ENCODE assay signal across 20 cellular contexts in genomic region chr12:26117321-26117720, GRCh38. TPM values are rescaled to one million over a fixed set of nuclear protein-coding genes. Genes with fewer than 3 reads are reported as not detected.
DNase-seq lines count a peak whose midpoint lies in the region; TF ChIP-seq lines count a peak whose summit lies in the region.
"Had no signal": no experiment of that assay in that cellular context is flagged by ENCODE, and none has a peak within 500 bp of the region (broad histone marks: within the 10 kb centered on the region; RNA-seq: fewer than 3 reads in every experiment).

No MANE protein-coding gene starts in this region.

- TF ChIP-seq CTCF in DOHH2 (IDR thresholded peaks at IDR 0.05; ENCODE audit: low read depth, low read length, poor library complexity, severe bottlenecking), result no peak
- TF ChIP-seq CTCF in MM.1S (IDR thresholded peaks at IDR 0.05; ENCODE audit: low read length), result no peak
- no peak for TF ChIP-seq CTCF in dorsolateral prefrontal cortex (IDR thresholded peaks at IDR 0.05 in 54 of 56, conservative IDR thresholded peaks at IDR 0.05 in 2 of 56; ENCODE audit: low read depth in 1 of 56, partially characterized antibody in 56 of 56)
- no peak for TF ChIP-seq CTCF in SK-N-SH (IDR thresholded peaks at IDR 0.05)

- 98% methylated on average over 2 of the region's 2 CpGs for WGBS in SK-N-SH (ENCODE audit: low lambda C conversion rate)

- peak overlapping the region; percentile 86 for H3K9ac ChIP-seq in MM.1S (ENCODE audit: low read length)
- H3K9ac ChIP-seq in skeletal muscle tissue (ENCODE audit: low read depth in 1 of 3, low read length in 3 of 3), result no peak overlapping the region
- no peak overlapping the region for H3K9ac ChIP-seq in SK-N-SH

- H3K4me1 ChIP-seq in DOHH2 (ENCODE audit: control insufficient read depth, low read length), result peaks cover 35% of the 10 kb centered on the region
- H3K4me1 ChIP-seq in MM.1S (ENCODE audit: low read length), result peaks cover 59% of the 10 kb centered on the region
- H3K4me1 ChIP-seq in skeletal muscle tissue (ENCODE audit: control insufficient read depth in 3 of 3, insufficient read depth in 3 of 3, low read length in 3 of 3), result peaks cover 50 to 55% (median 53%) of the 10 kb centered on the region in 3 donors
- H3K4me1 ChIP-seq in SK-N-SH (ENCODE audit: control insufficient read depth in 1 of 2, insufficient read depth in 2 of 2, low read depth in 1 of 2, low read length in 1 of 2), result peaks cover 4 to 12% of the 10 kb centered on the region in 2 experiments; a peak in 3 of 4 replicates

- no peaks in the 10 kb centered on the region for H3K79me2 ChIP-seq in DOHH2 (ENCODE audit: control insufficient read depth, low read length)
- H3K79me2 ChIP-seq in MM.1S (ENCODE audit: low read length), result peaks cover 27% of the 10 kb centered on the region
- H3K79me2 ChIP-seq in SK-N-SH (ENCODE audit: insufficient read depth), result peaks cover 12% of the 10 kb centered on the region; the same call in 1 of the 2 replicates

- H3K27ac ChIP-seq in DOHH2 (ENCODE audit: low read depth, low read length), result no peak overlapping the region
- peak overlapping the region; percentile 90 for H3K27ac ChIP-seq in MM.1S (ENCODE audit: low read length)
- H3K27ac ChIP-seq in dorsolateral prefrontal cortex, result peak overlapping the region in 58 of 59 donors; percentile 50 to 100 (median 98)
- H3K27ac ChIP-seq in skeletal muscle tissue (ENCODE audit: low read depth, low read length), result peak overlapping the region; percentile 98
- H3K27ac ChIP-seq in SK-N-SH (ENCODE audit: low read depth in 2 of 2, low read length in 1 of 2), result no peak overlapping the region
- H3K27ac ChIP-seq: SJSA1 had no signal

- H3K9me2 ChIP-seq in DOHH2 (replicated peaks; ENCODE audit: control insufficient read depth, low read length), result no peaks in the 10 kb centered on the region
- no peaks in the 10 kb centered on the region for H3K9me2 ChIP-seq in MM.1S (replicated peaks; ENCODE audit: insufficient read depth, low read length)
- no peaks in the 10 kb centered on the region for H3K9me2 ChIP-seq in SK-N-SH

- TF ChIP-seq EP300 in SK-N-SH (IDR thresholded peaks at IDR 0.05; ENCODE audit: borderline replicate concordance in 1 of 2, low read depth in 1 of 2, low read length in 1 of 2), result no peak

- intact Hi-C loops in dorsolateral prefrontal cortex (cut with DNase I), result loop anchor here in 1 of 2 donors (10.0 kb wide), 1 partner anchor 163 kb away; the partner anchor contains the start of gene RASSF8

- CTCF ChIA-PET in SK-N-SH (lab: Yijun Ruan, JAX), result interaction anchor here (1.7 to 10.1 kb wide), 4 partner anchors 20 to 585 kb away, joined by 7 to 64 read pairs (median 40); no protein-coding TSS in a partner anchor

- H3K4me2 ChIP-seq in DOHH2 (ENCODE audit: low read length) (0 out of 2 replicates have a peak overlapping the region, but pooled peaks have one; percentile 16), MM.1S (ENCODE audit: low read depth, low read length) (peak overlapping the region; percentile 79), SK-N-SH (no peak overlapping the region)

- H3K36me3 ChIP-seq in DOHH2 (ENCODE audit: control insufficient read depth, low read length) (no peaks in the 10 kb centered on the region), MM.1S (replicated peaks; ENCODE audit: insufficient read depth, low read length) (no peaks in the 10 kb centered on the region), skeletal muscle tissue (ENCODE audit: control insufficient read depth in 3 of 3, insufficient read depth in 3 of 3, low read length in 3 of 3) (no peaks in the 10 kb centered on the region), SK-N-SH (replicated peaks in 1 of 2; ENCODE audit: control insufficient read depth in 1 of 2, insufficient read depth in 2 of 2, low read length in 1 of 2) (no peaks in the 10 kb centered on the region)
- H3K36me3 ChIP-seq: thoracic aorta had no signal

- no peaks in the 10 kb centered on the region for H3K9me3 ChIP-seq in DOHH2 (ENCODE audit: control insufficient read depth, insufficient read depth, low read length)
- H3K9me3 ChIP-seq in MM.1S (replicated peaks; ENCODE audit: insufficient read depth, low read length), result no peaks in the 10 kb centered on the region
- H3K9me3 ChIP-seq in skeletal muscle tissue (ENCODE audit: control insufficient read depth in 3 of 3, low read length in 3 of 3), result no peaks in the 10 kb centered on the region
- H3K9me3 ChIP-seq in SK-N-SH, result no peaks in the 10 kb centered on the region
- H3K9me3 ChIP-seq: SJSA1, thoracic aorta had no signal

- no peak overlapping the region for H3K4me3 ChIP-seq in DOHH2 (ENCODE audit: low read length)
- H3K4me3 ChIP-seq in MM.1S (ENCODE audit: low read length), result peak overlapping the region; percentile 41
- peak overlapping the region in 5 of 59 donors; percentile 3 to 81 (median 28) for H3K4me3 ChIP-seq in dorsolateral prefrontal cortex
- no peak overlapping the region for H3K4me3 ChIP-seq in skeletal muscle tissue (ENCODE audit: low read length in 3 of 3)
- no peak overlapping the region for H3K4me3 ChIP-seq in SK-N-SH (ENCODE audit: low read depth in 2 of 2, low read length in 1 of 2)
- H3K4me3 ChIP-seq: SJSA1, thoracic aorta had no signal

- POLR2A ChIA-PET in SK-N-SH (lab: Yijun Ruan, JAX), result no interaction called here

- TF ChIP-seq RAD21 in SK-N-SH (IDR thresholded peaks at IDR 0.05; ENCODE audit: low read length), result no peak

- H4K20me1 ChIP-seq in DOHH2 (ENCODE audit: control insufficient read depth, insufficient read depth, low read depth, low read length), result no peaks in the 10 kb centered on the region
- H4K20me1 ChIP-seq in MM.1S (ENCODE audit: insufficient read depth, low read length), result no peaks in the 10 kb centered on the region
- no peaks in the 10 kb centered on the region for H4K20me1 ChIP-seq in SK-N-SH (ENCODE audit: insufficient read depth)

- no peaks in the 10 kb centered on the region for H3F3A ChIP-seq in DOHH2 (ENCODE audit: control insufficient read depth, insufficient read depth)
- H3F3A ChIP-seq in MM.1S (ENCODE audit: insufficient read depth, low read length), result peaks cover 79% of the 10 kb centered on the region
- peaks cover 15% of the 10 kb centered on the region for H3F3A ChIP-seq in SK-N-SH (replicated peaks; ENCODE audit: insufficient read depth)

- DNase-seq in MM.1S, result peak; percentile 86
- DNase-seq in dorsolateral prefrontal cortex, result no peak
- DNase-seq in SK-N-SH, result no peak
- DNase-seq in hippocampal formation (lab: John Stamatoyannopoulos, UW), result no peak
- no peak for DNase-seq in HPDE6-E6E7 (ENCODE audit: extremely low spot score)
- no peak for DNase-seq in NCI-H128 (lab: John Stamatoyannopoulos, UW; ENCODE audit: unreplicated experiment)
- DNase-seq: activated CD4-positive, CD25-positive, alpha-beta regulatory T cell treated with anti-CD3 and anti-CD28 coated beads, Interleukin-2, amount 50 U/mL, for 72 hours; activated naive CD8-positive, alpha-beta T cell treated with anti-CD3 and anti-CD28 coated beads, Interleukin-2, amount 10 ng/mL, durations not matched to agents 7 days and 5 days; foreskin melanocyte; NCI-H1092 treated with DMSO at 0.1 percent for 48 hours; NCI-H2081 treated with DMSO at 0.1 percent for 48 hours; NCI-H524 treated with DMSO at 0.1 percent for 48 hours; occipital lobe had no signal

- no peak overlapping the region for H2AFZ ChIP-seq in MM.1S (ENCODE audit: low read length)
- no peak overlapping the region for H2AFZ ChIP-seq in SK-N-SH (ENCODE audit: low read depth)

- H3K27me3 ChIP-seq in DOHH2 (ENCODE audit: control insufficient read depth, low read length), result peaks cover 74% of the 10 kb centered on the region
- H3K27me3 ChIP-seq in MM.1S (replicated peaks; ENCODE audit: insufficient read depth, low read length), result no peaks in the 10 kb centered on the region
- H3K27me3 ChIP-seq in dorsolateral prefrontal cortex, result no peaks in the 10 kb centered on the region
- H3K27me3 ChIP-seq in skeletal muscle tissue (ENCODE audit: control insufficient read depth in 3 of 3, insufficient read depth in 3 of 3, low read length in 3 of 3), result no peaks in the 10 kb centered on the region
- H3K27me3 ChIP-seq in SK-N-SH (ENCODE audit: insufficient read depth), result no peaks in the 10 kb centered on the region
- H3K27me3 ChIP-seq: SJSA1 had no signal

TF ChIP-seq in SK-N-SH, 30 proteins besides CTCF, POLR2A, EP300 and RAD21 (continues in another document):
- TF ChIP-seq GABPA (IDR thresholded peaks at IDR 0.05; ENCODE audit: low read depth) (no peak), SIN3A (IDR thresholded peaks at IDR 0.05; ENCODE audit: borderline replicate concordance, low read depth, low read length) (no peak), TCF12 (IDR thresholded peaks at IDR 0.05) (no peak), RXRA (IDR thresholded peaks at IDR 0.05; ENCODE audit: borderline replicate concordance, low read depth) (no peak), TAF1 (IDR thresholded peaks at IDR 0.05; ENCODE audit: borderline replicate concordance, low read depth, low read length) (no peak), POLR2AphosphoS5 (IDR thresholded peaks at IDR 0.05; ENCODE audit: low read depth, low read length) (no peak), ELF1 (IDR thresholded peaks at IDR 0.05) (no peak), TEAD4 (IDR thresholded peaks at IDR 0.05; ENCODE audit: borderline replicate concordance, insufficient read depth) (no peak), FOXJ3 (CRISPR knock-in tag; IDR thresholded peaks at IDR 0.05) (no peak), YY1 (IDR thresholded peaks at IDR 0.05; ENCODE audit: low read depth) (no peak), FOXM1 (IDR thresholded peaks at IDR 0.05; ENCODE audit: low read depth) (no peak), MEF2A (IDR thresholded peaks at IDR 0.05; ENCODE audit: borderline replicate concordance, low read depth) (no peak)

RNA-seq across cellular contexts. Expression of gene BHLHE41, which starts 7.5 kb away (rescaled TPM):
- total RNA-seq in dorsolateral prefrontal cortex (100 to 1,000 TPM in 109 of 120 experiments, 10 to 100 TPM in 11; 75.0 to 217 (median 136) TPM), skeletal muscle tissue (1.0 TPM)
- polyA plus RNA-seq in SK-N-SH (2012; rRNA removed), result 12.8 and 16.1 TPM in 2 replicates
- polyA plus RNA-seq in SK-N-SH (2012; cell fraction: cytosol; rRNA removed), result 11.9 and 14.0 TPM in 2 replicates
- polyA plus RNA-seq in SK-N-SH (2012; cell fraction: nucleus; rRNA removed), result 58.3 and 79.5 TPM in 2 replicates
- total RNA-seq: activated T-helper 17 cell treated with anti-CD3 and anti-CD28 coated beads, Interleukin-2, amount 50 U/mL, for 72 hours; OCI-LY7; T-helper 2 cell treated with Interferon-gamma antibody and Interleukin-4, amounts not matched to agents 100 ng/mL and 5 ng/mL, for 36 hours had no signal

Comparison
In these comparisons a context has a peak if more than half of its experiments do, and no peak if none do; other contexts are left out.
1. H3K27ac ChIP-seq: peak in MM.1S (single experiment), dorsolateral prefrontal cortex (58 of 59) and skeletal muscle tissue (single experiment); none in DOHH2 (single experiment) and SK-N-SH (0 of 2).
2. RNA of gene BHLHE41, which starts 7.5 kb away (total RNA-seq): 75.0 to 217 TPM in dorsolateral prefrontal cortex; 1.0 TPM in skeletal muscle tissue (single experiment); every median in the first group is over 10 times any median in the second.